In the genomic region with DNA sequence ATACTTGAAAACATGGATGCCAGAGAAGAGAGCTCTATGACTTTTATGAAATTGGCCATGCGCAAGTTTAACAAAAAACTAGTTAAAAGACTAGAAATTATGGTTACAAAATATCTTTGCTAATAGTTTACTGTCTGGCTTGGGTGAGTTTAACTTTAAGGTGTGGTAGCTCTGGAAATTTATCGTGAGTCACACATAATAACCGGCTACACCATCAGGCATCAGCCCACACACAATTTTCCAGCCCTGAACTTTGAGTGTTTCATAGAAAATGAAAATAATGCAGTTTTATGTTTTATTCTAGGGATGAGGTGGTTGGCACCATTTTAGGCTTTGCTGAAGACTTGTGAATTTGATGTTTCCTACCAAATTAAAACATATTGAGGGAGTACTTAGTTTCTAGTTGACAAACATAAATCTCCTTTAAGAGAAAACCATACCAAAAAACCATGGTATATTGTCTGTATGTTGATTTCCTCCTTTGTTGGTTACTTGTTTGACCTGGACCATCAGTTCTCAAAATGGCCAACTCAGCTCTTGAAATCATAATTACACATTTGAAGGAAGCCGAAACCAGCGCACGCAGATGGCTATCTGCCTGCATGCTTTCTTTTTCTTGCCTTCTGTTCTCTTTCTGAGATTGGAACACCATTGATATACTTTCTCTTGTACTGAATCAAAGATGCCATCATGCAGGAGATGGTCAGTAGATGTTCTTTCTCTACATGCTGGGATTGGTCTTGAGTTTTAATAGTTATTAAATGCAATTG, we compare ENCODE assay signal across 17 cellular contexts.
DNase-seq lines count a peak whose midpoint lies in the region; ATAC-seq and TF ChIP-seq lines count a peak whose summit lies in the region.
"Had no signal": no experiment of that assay in that cellular context is flagged by ENCODE, and none has a peak within 500 bp of the region (broad histone marks: within the 10 kb centered on the region; RNA-seq: fewer than 3 reads in every experiment).

No MANE protein-coding gene starts in this region.

- DNase-seq in MCF 10A (ENCODE audit: unreplicated experiment) = peak; percentile 10
- no peak for DNase-seq in breast epithelium (ENCODE audit: low spot score in 2 of 2)
- DNase-seq in activated CD4-positive, alpha-beta T cell treated with anti-CD3 and anti-CD28 coated beads, Interleukin-2, amount 10 ng/mL, durations not matched to agents 24 days and 14 days = no peak
- DNase-seq in effector memory CD4-positive, alpha-beta T cell = no peak
- no peak for DNase-seq in stimulated activated naive CD8-positive, alpha-beta T cell treated with anti-CD3 and anti-CD28 coated beads, Interleukin-15, amount 100 ng/mL, for 72 hours
- DNase-seq: activated gamma-delta T cell treated with Interleukin-2 at 50 U/mL for 16 hours, Calu3, GDM1, mesenchymal stem cell, NCI-H187 treated with DMSO at 0.1 percent for 48 hours, NCI-H526, right cardiac atrium, SW 1271 had no signal

- no peak overlapping the region for H3K4me3 Mint-ChIP-seq in MCF 10A (ENCODE audit: unreplicated experiment)
- H3K4me3 Mint-ChIP-seq in activated CD4-positive, alpha-beta T cell treated with anti-CD3 and anti-CD28 coated beads, Interleukin-2, amount 10 ng/mL, durations not matched to agents 24 days and 14 days = peak overlapping the region; percentile 91
- H3K4me3 Mint-ChIP-seq in stimulated activated naive CD8-positive, alpha-beta T cell treated with anti-CD3 and anti-CD28 coated beads, Interleukin-15, amount 100 ng/mL, for 72 hours = peak overlapping the region; percentile 74 to 92

- no peaks in the 10 kb centered on the region for H3K9me3 Mint-ChIP-seq in MCF 10A (ENCODE audit: unreplicated experiment)
- peaks cover 14% of the 10 kb centered on the region for H3K9me3 Mint-ChIP-seq in activated CD4-positive, alpha-beta T cell treated with anti-CD3 and anti-CD28 coated beads, Interleukin-2, amount 10 ng/mL, durations not matched to agents 24 days and 14 days
- peaks cover 0 to 28% of the 10 kb centered on the region in 2 donors for H3K9me3 Mint-ChIP-seq in stimulated activated naive CD8-positive, alpha-beta T cell treated with anti-CD3 and anti-CD28 coated beads, Interleukin-15, amount 100 ng/mL, for 72 hours

- H3K36me3 ChIP-seq in breast epithelium = no peaks in the 10 kb centered on the region
- H3K36me3 ChIP-seq in effector memory CD4-positive, alpha-beta T cell (ENCODE audit: control insufficient read depth, insufficient read depth, low read length) = no peaks in the 10 kb centered on the region
- H3K36me3 ChIP-seq: upper lobe of left lung had no signal

- peaks cover 15% of the 10 kb centered on the region for H3K4me1 Mint-ChIP-seq in MCF 10A (ENCODE audit: insufficient read depth, unreplicated experiment)
- H3K4me1 Mint-ChIP-seq in activated CD4-positive, alpha-beta T cell treated with anti-CD3 and anti-CD28 coated beads, Interleukin-2, amount 10 ng/mL, durations not matched to agents 24 days and 14 days = peaks cover 79% of the 10 kb centered on the region
- H3K4me1 Mint-ChIP-seq in stimulated activated naive CD8-positive, alpha-beta T cell treated with anti-CD3 and anti-CD28 coated beads, Interleukin-15, amount 100 ng/mL, for 72 hours = peaks cover 87% of the 10 kb centered on the region

- no peaks in the 10 kb centered on the region for H3K36me3 Mint-ChIP-seq in MCF 10A (ENCODE audit: insufficient read depth, unreplicated experiment)
- peaks cover 51% of the 10 kb centered on the region for H3K36me3 Mint-ChIP-seq in activated CD4-positive, alpha-beta T cell treated with anti-CD3 and anti-CD28 coated beads, Interleukin-2, amount 10 ng/mL, durations not matched to agents 24 days and 14 days (ENCODE audit: low read depth)

- H3K9me3 ChIP-seq in breast epithelium = no peaks in the 10 kb centered on the region
- H3K9me3 ChIP-seq in effector memory CD4-positive, alpha-beta T cell (ENCODE audit: control insufficient read depth, low read length) = no peaks in the 10 kb centered on the region
- H3K9me3 ChIP-seq: upper lobe of left lung had no signal

- intact Hi-C loops in MCF 10A (cut with micrococcal nuclease) = no loop called here
- intact Hi-C loops in breast epithelium (cut with DNase I; ENCODE audit: low total_unique reads) = no loop called here
- intact Hi-C loops in activated CD4-positive, alpha-beta T cell treated with anti-CD3 and anti-CD28 coated beads, Interleukin-2, amount 10 ng/mL, durations not matched to agents 24 days and 14 days (cut with micrococcal nuclease) = loop anchor here (1.0 to 10.0 kb wide), 2 partner anchors 8 to 482 kb away; no protein-coding TSS in a partner anchor

- POLR2A ChIA-PET in MCF 10A (lab: Yijun Ruan, JAX) = no interaction called here

- no peaks in the 10 kb centered on the region for H3K4me1 ChIP-seq in breast epithelium
- H3K4me1 ChIP-seq in effector memory CD4-positive, alpha-beta T cell (ENCODE audit: control insufficient read depth, insufficient read depth, low read length, poor library complexity, severe bottlenecking) = peaks cover 46% of the 10 kb centered on the region

- no TSS peak for BruUV-seq in MCF 10A (replicated peaks; lab: Mats Ljungman, UMichigan)

- no peak for ATAC-seq in stimulated activated naive CD8-positive, alpha-beta T cell treated with anti-CD3 and anti-CD28 coated beads, Interleukin-15, amount 100 ng/mL, for 72 hours
- ATAC-seq in HG02623 (IDR thresholded peaks at IDR 0.05; ENCODE audit: unreplicated experiment) = no peak
- no peak for ATAC-seq in HG03432 (IDR thresholded peaks at IDR 0.05; ENCODE audit: unreplicated experiment)
- no peak for ATAC-seq in HG02798 (IDR thresholded peaks at IDR 0.05; ENCODE audit: poor library complexity, unreplicated experiment)
- ATAC-seq: right cardiac atrium had no signal

- H3K4me3 ChIP-seq in breast epithelium = no peak overlapping the region
- H3K4me3 ChIP-seq in effector memory CD4-positive, alpha-beta T cell (ENCODE audit: insufficient read depth, low read depth, low read length, poor library complexity, severe bottlenecking) = peak overlapping the region; percentile 10
- H3K4me3 ChIP-seq: upper lobe of left lung had no signal

- no peaks in the 10 kb centered on the region for H3K27me3 ChIP-seq in breast epithelium
- H3K27me3 ChIP-seq in effector memory CD4-positive, alpha-beta T cell (replicated peaks; ENCODE audit: control insufficient read depth, insufficient read depth, low read length, poor library complexity, severe bottlenecking) = no peaks in the 10 kb centered on the region
- H3K27me3 ChIP-seq: upper lobe of left lung had no signal

- no peak overlapping the region for H3K27ac ChIP-seq in breast epithelium
- no peak overlapping the region for H3K27ac ChIP-seq in effector memory CD4-positive, alpha-beta T cell (ENCODE audit: insufficient read depth, low read length, poor library complexity, severe bottlenecking)
- H3K27ac ChIP-seq: upper lobe of left lung had no signal

- CTCF ChIA-PET in MCF 10A (lab: Yijun Ruan, JAX) = no interaction called here

- TF ChIP-seq CTCF in MCF 10A (IDR thresholded peaks at IDR 0.05; ENCODE audit: unreplicated experiment) (no peak), breast epithelium (IDR thresholded peaks at IDR 0.05) (no peak)

- TF ChIP-seq POLR2A in breast epithelium (IDR thresholded peaks at IDR 0.05) = no peak

- no peaks in the 10 kb centered on the region for H3K27me3 Mint-ChIP-seq in MCF 10A (ENCODE audit: insufficient read depth, unreplicated experiment)
- no peaks in the 10 kb centered on the region for H3K27me3 Mint-ChIP-seq in activated CD4-positive, alpha-beta T cell treated with anti-CD3 and anti-CD28 coated beads, Interleukin-2, amount 10 ng/mL, durations not matched to agents 24 days and 14 days
- no peaks in the 10 kb centered on the region for H3K27me3 Mint-ChIP-seq in stimulated activated naive CD8-positive, alpha-beta T cell treated with anti-CD3 and anti-CD28 coated beads, Interleukin-15, amount 100 ng/mL, for 72 hours

- H3K27ac Mint-ChIP-seq in MCF 10A (ENCODE audit: low read depth, unreplicated experiment) = peak overlapping the region; percentile 22
- peak overlapping the region; percentile 97 for H3K27ac Mint-ChIP-seq in activated CD4-positive, alpha-beta T cell treated with anti-CD3 and anti-CD28 coated beads, Interleukin-2, amount 10 ng/mL, durations not matched to agents 24 days and 14 days
- peak overlapping the region; percentile 72 to 94 for H3K27ac Mint-ChIP-seq in stimulated activated naive CD8-positive, alpha-beta T cell treated with anti-CD3 and anti-CD28 coated beads, Interleukin-15, amount 100 ng/mL, for 72 hours

Comparison
In these comparisons a context has a peak if more than half of its experiments do, and no peak if none do; other contexts are left out.
1. H3K27ac Mint-ChIP-seq: peak in every context shown above with its lines; median percentile 97 in activated CD4-positive, alpha-beta T cell treated with anti-CD3 and anti-CD28 coated beads, Interleukin-2, amount 10 ng/mL, durations not matched to agents 24 days and 14 days; 83 in stimulated activated naive CD8-positive, alpha-beta T cell treated with anti-CD3 and anti-CD28 coated beads, Interleukin-15, amount 100 ng/mL, for 72 hours; 22 in MCF 10A.